24 cellular contexts compared by ENCODE assay signal in genomic region chr10:71532878-71533277, GRCh38.
"Had no signal": no experiment of that assay in that cellular context is flagged by ENCODE, and none has a peak within 500 bp of the region (broad histone marks: within the 10 kb centered on the region; RNA-seq: fewer than 3 reads in every experiment).

No MANE protein-coding gene starts in this region.

- ATAC-seq: activated CD4-positive, CD25-positive, alpha-beta regulatory T cell treated with anti-CD3 and anti-CD28 coated beads, Interleukin-2, amount 50 U/mL, for 24 hours; activated CD8-positive, alpha-beta memory T cell treated with anti-CD3 and anti-CD28 coated beads, Interleukin-2, amount 10 ng/mL, durations not matched to agents 7 days and 5 days; gastrocnemius medialis; left colon; lower lobe of right lung; mucosa of descending colon had no signal

- DNase-seq: activated CD4-positive, alpha-beta T cell treated with anti-CD3 and anti-CD28 coated beads, Interleukin-2, amount 50 U/mL, for 4 hours; activated CD8-positive, alpha-beta memory T cell treated with anti-CD3 and anti-CD28 coated beads, Interleukin-2, amount 10 ng/mL, durations not matched to agents 7 days and 5 days; activated naive CD4-positive, alpha-beta T cell treated with anti-CD3 and anti-CD28 coated beads, Interleukin-2, amount 50 U/mL, for 16 hours; activated T-cell treated with anti-CD3 and anti-CD28 coated beads for 4 hours; adrenal gland; cerebellar nuclear complex; esophagus squamous epithelium; gastrocnemius medialis; head of caudate nucleus; islet precursor cell; left colon; lower lobe of right lung; mesendoderm; mucosa of descending colon; SIG-M5; SK-N-SH; stimulated activated CD4-positive, alpha-beta T cell treated with anti-CD3 and anti-CD28 coated beads, Interleukin-4, amount 100 ng/mL, for 1 hour; stimulated activated naive CD4-positive, alpha-beta T cell; upper lobe of left lung had no signal

- H3K4me1 ChIP-seq: adrenal gland, ascending aorta, breast epithelium, gastrocnemius medialis, lower lobe of right lung, upper lobe of left lung had no signal

- H3K4me3 Mint-ChIP-seq: activated CD8-positive, alpha-beta memory T cell treated with anti-CD3 and anti-CD28 coated beads, Interleukin-2, amount 10 ng/mL, durations not matched to agents 7 days and 5 days had no signal

- H3K4me3 ChIP-seq: adrenal gland, ascending aorta, breast epithelium, coronary artery, esophagus squamous epithelium, gastrocnemius medialis, lower lobe of right lung, mucosa of descending colon, upper lobe of left lung had no signal

- H3K27me3 Mint-ChIP-seq: activated CD8-positive, alpha-beta memory T cell treated with anti-CD3 and anti-CD28 coated beads, Interleukin-2, amount 10 ng/mL, durations not matched to agents 7 days and 5 days had no signal

- H3K27ac Mint-ChIP-seq: activated CD8-positive, alpha-beta memory T cell treated with anti-CD3 and anti-CD28 coated beads, Interleukin-2, amount 10 ng/mL, durations not matched to agents 7 days and 5 days; progenitor cell of endocrine pancreas had no signal

- H3K27ac ChIP-seq: adrenal gland, ascending aorta, coronary artery, esophagus squamous epithelium, gastrocnemius medialis, lower lobe of right lung, upper lobe of left lung had no signal

- H3K36me3 Mint-ChIP-seq: activated CD8-positive, alpha-beta memory T cell treated with anti-CD3 and anti-CD28 coated beads, Interleukin-2, amount 10 ng/mL, durations not matched to agents 7 days and 5 days had no signal

- H3K27me3 ChIP-seq: adrenal gland, ascending aorta, breast epithelium, esophagus squamous epithelium, gastrocnemius medialis, upper lobe of left lung had no signal

- H3K9me3 ChIP-seq: adrenal gland, ascending aorta, breast epithelium, esophagus squamous epithelium, gastrocnemius medialis, lower lobe of right lung, mucosa of descending colon, SK-N-SH, upper lobe of left lung had no signal

- H3K36me3 ChIP-seq: adrenal gland, ascending aorta, breast epithelium, esophagus squamous epithelium, gastrocnemius medialis, lower lobe of right lung, upper lobe of left lung had no signal
